In the genomic region with DNA sequence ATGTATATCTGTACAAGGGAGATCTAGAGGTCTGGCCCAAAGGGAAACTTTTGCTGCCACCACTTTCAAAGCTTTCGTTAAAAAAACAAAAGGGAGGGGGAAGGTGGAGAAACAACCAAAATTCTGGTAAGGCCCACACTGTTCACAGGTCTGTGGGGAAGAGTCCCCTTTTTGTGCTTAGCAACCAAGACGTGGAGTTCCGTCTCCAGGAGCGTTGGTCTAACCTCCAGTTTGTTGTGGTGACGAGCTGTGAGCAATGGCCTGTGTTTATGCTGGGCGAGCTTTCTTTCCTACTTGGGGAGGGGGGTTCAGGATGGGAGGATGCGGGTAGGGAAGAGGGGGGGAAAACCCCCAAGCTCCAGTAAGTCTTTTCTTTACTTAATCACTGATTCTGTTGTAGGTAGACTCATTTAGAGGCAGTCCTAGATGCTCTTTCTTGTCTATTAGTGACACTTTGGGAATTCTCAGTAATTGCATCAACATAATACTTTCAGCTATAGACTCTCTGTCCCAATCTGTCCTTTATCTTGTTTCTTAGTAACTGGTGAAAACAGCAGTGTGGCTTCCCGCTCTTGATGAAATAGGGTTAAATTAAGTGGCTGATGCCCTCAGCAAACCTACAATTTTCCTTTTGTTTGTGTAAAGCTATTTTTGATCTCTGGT, we compare ENCODE assay signal across 7 cellular contexts. TPM values are rescaled to one million over a fixed set of nuclear protein-coding genes. Genes with fewer than 3 reads are reported as not detected.
DNase-seq lines count a peak whose midpoint lies in the region; ATAC-seq and TF ChIP-seq lines count a peak whose summit lies in the region.

No MANE protein-coding gene starts in this region.

- H3K4me3 ChIP-seq in fibroblast of the aortic adventitia (ENCODE audit: low read depth, low read length): peak overlapping the region; percentile 98
- H3K4me3 ChIP-seq in prostate gland: peak overlapping the region; percentile 82 to 96

- intact Hi-C loops in prostate gland (cut with DNase I): no loop called here

- H3K36me3 ChIP-seq in prostate gland: no peaks in the 10 kb centered on the region

- ATAC-seq in GM18858 (IDR thresholded peaks at IDR 0.05; ENCODE audit: unreplicated experiment): peak; percentile 35
- peak; percentile 17 for ATAC-seq in HG02884 (IDR thresholded peaks at IDR 0.05; ENCODE audit: unreplicated experiment)

- no peaks in the 10 kb centered on the region for H3K27me3 ChIP-seq in prostate gland (replicated peaks; ENCODE audit: insufficient read depth)

- whole genome bisulfite sequencing in prostate gland: 2% methylated on average over 8 of the region's 8 CpGs

- DNase-seq in OCI-M1 (lab: John Stamatoyannopoulos, UW) (peak; percentile 88), fibroblast of the aortic adventitia (ENCODE audit: low read depth) (peak; percentile 39), prostate gland (ENCODE audit: low spot score) (no peak), midbrain (lab: John Stamatoyannopoulos, UW) (no peak)
- DNase-seq in activated T-cell treated with anti-CD3 and anti-CD28 coated beads, Interleukin-2, amount 50 U/mL, for 48 hours: peak; percentile 73 to 75

- TF ChIP-seq CTCF in fibroblast of the aortic adventitia (IDR thresholded peaks at IDR 0.05; ENCODE audit: insufficient read depth, low read length) (no peak), prostate gland (IDR thresholded peaks at IDR 0.05) (no peak)

- H3K4me1 ChIP-seq in prostate gland (replicated peaks): no peaks in the 10 kb centered on the region

- TF ChIP-seq POLR2A in prostate gland (IDR thresholded peaks at IDR 0.05): no peak

- H3K27ac ChIP-seq in prostate gland: peak overlapping the region; percentile 92 to 95

- H3K9me3 ChIP-seq in prostate gland: no peaks in the 10 kb centered on the region

RNA-seq across cellular contexts. Expression of gene HIPK1, which starts 1.5 kb away (rescaled TPM):
- total RNA-seq in fibroblast of the aortic adventitia (ENCODE audit: low replicate concordance) (17.2 and 38.2 TPM in 2 replicates), prostate gland (10 to 100 TPM; 43.5 to 76.3 TPM)

RNA-seq across cellular contexts. Expression of gene DCLRE1B, which starts 25.5 kb away (rescaled TPM):
- total RNA-seq in fibroblast of the aortic adventitia (ENCODE audit: low replicate concordance): 2.5 and 14.1 TPM in 2 replicates
- total RNA-seq in prostate gland: 10 to 100 TPM in 1 of 2 donors, 1 to 10 TPM in 1; 4.2 to 10.1 TPM

RNA-seq across cellular contexts. Expression of gene AP4B1, which starts 26.0 kb away (rescaled TPM):
- total RNA-seq in fibroblast of the aortic adventitia (ENCODE audit: low replicate concordance): 10.9 and 15.4 TPM in 2 replicates
- 10 to 100 TPM in 1 of 2 donors, 1 to 10 TPM in 1; 5.0 to 14.8 TPM for total RNA-seq in prostate gland

RNA-seq across cellular contexts. Expression of gene BCL2L15, which starts 43.2 kb away (rescaled TPM):
- total RNA-seq in fibroblast of the aortic adventitia (ENCODE audit: low replicate concordance) (0.18 TPM in 1 of 2 replicates, not detected in the other), prostate gland (10 to 100 TPM in 1 of 2 donors, under 1 TPM in 1; 0.46 to 92.5 TPM)

RNA-seq across cellular contexts. Expression of gene OLFML3, which starts 48.6 kb away (rescaled TPM):
- total RNA-seq in fibroblast of the aortic adventitia (ENCODE audit: low replicate concordance) (135 and 212 TPM in 2 replicates), prostate gland (10 to 100 TPM; 15.8 to 25.1 TPM)

Comparison
In these comparisons a context has a peak if more than half of its experiments do, and no peak if none do; other contexts are left out.
1. DNase-seq: peak in OCI-M1 (single experiment), activated T-cell treated with anti-CD3 and anti-CD28 coated beads, Interleukin-2, amount 50 U/mL, for 48 hours (2 of 2) and fibroblast of the aortic adventitia (single experiment); none in prostate gland (single experiment) and midbrain (single experiment).